Comparison of ENCODE assay signal across 9 cellular contexts in the genomic region with DNA sequence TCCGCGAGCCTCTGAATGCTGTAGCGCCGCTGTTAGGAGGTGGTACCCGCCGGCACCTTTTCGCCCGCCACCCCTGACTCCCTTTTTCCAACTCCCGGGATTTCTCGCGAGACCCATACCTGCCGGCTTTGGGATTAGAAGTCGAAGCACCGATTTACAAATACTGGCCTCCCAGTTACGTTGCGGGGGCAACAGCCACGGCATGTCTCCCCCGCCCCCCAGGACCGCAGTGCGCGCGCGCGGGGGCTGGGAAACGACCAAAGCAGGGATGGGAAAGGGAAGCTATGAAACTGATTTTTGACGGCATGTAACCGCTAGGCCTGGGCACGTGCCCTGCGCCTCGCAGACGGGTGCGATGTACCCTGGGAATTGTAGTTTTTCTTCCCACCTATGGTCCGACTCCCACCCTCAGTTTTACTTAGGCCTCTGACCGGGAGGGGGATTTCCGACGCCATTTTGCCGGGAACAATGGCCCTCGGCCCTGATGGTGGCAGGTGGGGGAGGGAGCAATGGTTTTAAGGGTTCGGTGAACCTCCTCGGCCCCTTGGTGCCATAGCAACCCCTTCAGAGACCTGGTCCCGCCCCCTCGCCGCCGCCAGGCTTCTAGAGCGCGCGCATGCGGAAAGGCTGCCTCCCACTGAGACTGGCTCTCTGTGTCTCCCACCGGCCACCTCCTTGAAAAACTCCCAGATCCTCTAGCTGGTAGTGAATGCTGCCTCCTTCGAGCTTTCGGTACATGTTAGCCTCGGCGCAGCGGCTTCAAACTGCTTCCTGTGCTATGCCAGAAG. TPM values are rescaled to one million over a fixed set of nuclear protein-coding genes. Genes with fewer than 3 reads are reported as not detected.
A peak's percentile ranks its signal among the peaks of the same experiment; 100 is the strongest.
DNase-seq lines count a peak whose midpoint lies in the region; ATAC-seq and TF ChIP-seq lines count a peak whose summit lies in the region.
"Had no signal": no experiment of that assay in that cellular context is flagged by ENCODE, and none has a peak within 500 bp of the region (broad histone marks: within the 10 kb centered on the region; RNA-seq: fewer than 3 reads in every experiment).

No MANE protein-coding gene starts in this region.

- H3K27me3 Mint-ChIP-seq in Caco-2 (ENCODE audit: insufficient read depth, unreplicated experiment) = peaks cover 17% of the 10 kb centered on the region

- no peaks in the 10 kb centered on the region for H3K36me3 Mint-ChIP-seq in Caco-2 (ENCODE audit: insufficient read depth, unreplicated experiment)

- H3K9me3 ChIP-seq in duodenal mucosa (ENCODE audit: control insufficient read depth in 1 of 2, low read length in 2 of 2) (no peaks in the 10 kb centered on the region), lower lobe of right lung (no peaks in the 10 kb centered on the region), Caco-2 (no peaks in the 10 kb centered on the region)

- H3K4me3 Mint-ChIP-seq in Caco-2 (ENCODE audit: unreplicated experiment) = no peak overlapping the region

- no peaks in the 10 kb centered on the region for H3K4me1 Mint-ChIP-seq in Caco-2 (ENCODE audit: low read depth, unreplicated experiment)

- H3K27me3 ChIP-seq in duodenal mucosa (ENCODE audit: control insufficient read depth in 1 of 2, insufficient read depth in 2 of 2, low read length in 2 of 2) (no peaks in the 10 kb centered on the region), lower lobe of right lung (ENCODE audit: low read depth) (no peaks in the 10 kb centered on the region), Caco-2 (replicated peaks; ENCODE audit: control insufficient read depth, insufficient read depth, low read length) (no peaks in the 10 kb centered on the region)

- BruUV-seq in Caco-2 (replicated peaks; lab: Mats Ljungman, UMichigan) = no TSS peak

- H3K4me3 ChIP-seq in duodenal mucosa (ENCODE audit: low read depth in 1 of 2, low read length in 2 of 2) (peak overlapping the region; percentile 47 to 51), lower lobe of right lung (peak overlapping the region; percentile 52), Caco-2 (ENCODE audit: low read depth, low read length) (no peak overlapping the region)

- no peak overlapping the region for H3K27ac Mint-ChIP-seq in Caco-2 (ENCODE audit: unreplicated experiment)

- POLR2A ChIA-PET in Caco-2 (lab: Charles Lee) = no interaction called here

- H3K4me1 ChIP-seq in duodenal mucosa (ENCODE audit: control insufficient read depth in 1 of 2, insufficient read depth in 2 of 2, low read length in 2 of 2) (no peaks in the 10 kb centered on the region), lower lobe of right lung (no peaks in the 10 kb centered on the region), Caco-2 (no peaks in the 10 kb centered on the region)

- ATAC-seq in lower lobe of right lung (peak; percentile 71 to 72), HG03139 (IDR thresholded peaks at IDR 0.05; ENCODE audit: unreplicated experiment) (no peak)
- ATAC-seq: Panc1 had no signal

- CTCF ChIA-PET in Caco-2 (lab: Charles Lee) = no interaction called here

- H3K9ac ChIP-seq in duodenal mucosa (ENCODE audit: low read depth in 1 of 2, low read length in 2 of 2) = no peak overlapping the region

- intact Hi-C loops in lower lobe of right lung (cut with DNase I) (no loop called here), Caco-2 (cut with micrococcal nuclease; ENCODE audit: unreplicated experiment) (no loop called here)

- H3K36me3 ChIP-seq in duodenal mucosa (ENCODE audit: control insufficient read depth in 1 of 2, insufficient read depth in 2 of 2, low read length in 2 of 2) = no peaks in the 10 kb centered on the region
- no peaks in the 10 kb centered on the region for H3K36me3 ChIP-seq in lower lobe of right lung
- H3K36me3 ChIP-seq in Caco-2 (ENCODE audit: control insufficient read depth, insufficient read depth, low read length) = no peaks in the 10 kb centered on the region

- in situ Hi-C loops in GM13976 (cut with MboI; ENCODE audit: low sequenced_read_pairs, unreplicated experiment) = no loop called here

- TF ChIP-seq CTCF in GM13976 (IDR thresholded peaks at IDR 0.05; ENCODE audit: borderline replicate concordance, control extremely low read depth, extremely low read depth, insufficient read depth, missing control alignments) = no peak
- no peak for TF ChIP-seq CTCF in lower lobe of right lung (IDR thresholded peaks at IDR 0.05)
- no peak for TF ChIP-seq CTCF in Caco-2 (IDR thresholded peaks at IDR 0.05; ENCODE audit: insufficient read depth in 1 of 2, low read depth in 1 of 2, low read length in 1 of 2, severe bottlenecking in 1 of 2, unreplicated experiment in 1 of 2)

- H3K9me3 Mint-ChIP-seq in Caco-2 (ENCODE audit: unreplicated experiment) = no peaks in the 10 kb centered on the region

- H3K27ac ChIP-seq in duodenal mucosa (ENCODE audit: low read depth, low read length) (no peak overlapping the region), lower lobe of right lung (no peak overlapping the region)

- DNase-seq in GM13976 (ENCODE audit: low spot score) (peak; percentile 48), NCI-H1694 (lab: John Stamatoyannopoulos, UW) (peak; percentile 22), lower lobe of right lung (peak; percentile 51), Caco-2 (no peak)
- peak; percentile 25 for DNase-seq in activated CD4-positive, alpha-beta T cell treated with anti-CD3 and anti-CD28 coated beads, Interleukin-2, amount 50 U/mL, for 1 hour
- peak; percentile 31 for DNase-seq in stimulated activated CD4-positive, alpha-beta T cell treated with anti-CD3 and anti-CD28 coated beads, Interleukin-4, amount 100 ng/mL, for 24 hours

RNA-seq across cellular contexts. Expression of a gene that starts 0.8 kb away (rescaled TPM):
- 0.62 TPM for total RNA-seq in lower lobe of right lung
- not detected in 2 replicates for total RNA-seq in Caco-2 (2022)

Comparison
In these comparisons a context has a peak if more than half of its experiments do, and no peak if none do; other contexts are left out.
1. DNase-seq: peak in GM13976 (single experiment), NCI-H1694 (single experiment), activated CD4-positive, alpha-beta T cell treated with anti-CD3 and anti-CD28 coated beads, Interleukin-2, amount 50 U/mL, for 1 hour (single experiment), lower lobe of right lung (single experiment) and stimulated activated CD4-positive, alpha-beta T cell treated with anti-CD3 and anti-CD28 coated beads, Interleukin-4, amount 100 ng/mL, for 24 hours (single experiment); none in Caco-2 (0 of 2).